Comparison of ENCODE assay signal across 22 cellular contexts in genomic region chr1:17183388-17184160, GRCh38. TPM values are rescaled to one million over a fixed set of nuclear protein-coding genes. Genes with fewer than 3 reads are reported as not detected.
"Had no signal": no experiment of that assay in that cellular context is flagged by ENCODE, and none has a peak within 500 bp of the region (broad histone marks: within the 10 kb centered on the region; RNA-seq: fewer than 3 reads in every experiment).

No MANE protein-coding gene starts in this region.

- H3K4me3 ChIP-seq: esophagus muscularis mucosa, mucosa of descending colon, prostate gland, right atrium auricular region, tibial nerve had no signal

- DNase-seq: activated CD4-positive, alpha-beta T cell treated with anti-CD3 and anti-CD28 coated beads, Interleukin-2, amount 50 U/mL, for 48 hours; activated naive CD4-positive, alpha-beta T cell; aorta; brain microvascular endothelial cell; cortex of kidney; effector CD4-positive, alpha-beta T cell; mammary epithelial cell; mucosa of descending colon; naive B cell; stimulated activated CD4-positive, alpha-beta T cell treated with anti-CD3 and anti-CD28 coated beads, Interleukin-12 subunit alpha, Interleukin-12 subunit beta, amount 100 ng/mL, for 4 hours; stimulated activated CD4-positive, alpha-beta T cell treated with anti-CD3 and anti-CD28 coated beads, Interleukin-1b, Interleukin-23, amount 100 ng/mL, for 48 hours; stimulated activated CD8-positive, alpha-beta memory T cell treated with anti-CD3 and anti-CD28 coated beads, Interleukin-4, amount 100 ng/mL, for 48 hours; stimulated activated naive CD8-positive, alpha-beta T cell treated with anti-CD3 and anti-CD28 coated beads, Interleukin-15, Interleukin-2, amounts not matched to agents 100 U/mL and 50 U/mL, for 24 hours; substantia nigra had no signal

- H3K9me3 ChIP-seq: esophagus muscularis mucosa, mucosa of descending colon, prostate gland had no signal

- ATAC-seq: activated T-helper 17 cell treated with anti-CD3 and anti-CD28 coated beads, Interleukin-2, amount 50 U/mL, for 72 hours; mucosa of descending colon; stimulated activated naive CD8-positive, alpha-beta T cell treated with anti-CD3 and anti-CD28 coated beads, Interleukin-15, Interleukin-2, amounts not matched to agents 100 U/mL and 50 U/mL, for 24 hours had no signal

- H3K36me3 ChIP-seq: brain microvascular endothelial cell, esophagus muscularis mucosa, prostate gland, right atrium auricular region, tibial nerve had no signal

- H3K27me3 Mint-ChIP-seq: naive B cell had no signal

- H3K4me3 Mint-ChIP-seq: activated T-helper 17 cell treated with anti-CD3 and anti-CD28 coated beads, Interleukin-2, amount 50 U/mL, for 72 hours; central memory CD8-positive, alpha-beta T cell; neural crest cell; T-helper 2 cell treated with Interferon-gamma antibody and Interleukin-4, amounts not matched to agents 5 μg/mL and 100 μg/mL, for 36 hours had no signal

- H3K36me3 Mint-ChIP-seq: naive B cell had no signal

- H3K27me3 ChIP-seq: brain microvascular endothelial cell, right atrium auricular region, tibial nerve had no signal

- H3K4me1 ChIP-seq: esophagus muscularis mucosa, prostate gland, right atrium auricular region, tibial nerve had no signal

- H3K4me1 Mint-ChIP-seq: central memory CD8-positive, alpha-beta T cell had no signal

- H3K9me3 Mint-ChIP-seq: neural crest cell had no signal

- H3K27ac ChIP-seq: brain microvascular endothelial cell, esophagus muscularis mucosa, prostate gland, right atrium auricular region, tibial nerve had no signal

- H3K27ac Mint-ChIP-seq: activated T-helper 17 cell treated with anti-CD3 and anti-CD28 coated beads, Interleukin-2, amount 50 U/mL, for 72 hours; naive B cell; T-helper 2 cell treated with Interferon-gamma antibody and Interleukin-4, amounts not matched to agents 5 μg/mL and 100 μg/mL, for 36 hours had no signal

RNA-seq across cellular contexts. Expression of gene PADI1, which starts 21.4 kb away (rescaled TPM):
- total RNA-seq: activated T-helper 17 cell treated with anti-CD3 and anti-CD28 coated beads, Interleukin-2, amount 50 U/mL, for 72 hours; aorta; neural crest cell; right atrium auricular region; tibial nerve had no signal
